Comparison of ENCODE assay signal across 9 cellular contexts in the genomic region with DNA sequence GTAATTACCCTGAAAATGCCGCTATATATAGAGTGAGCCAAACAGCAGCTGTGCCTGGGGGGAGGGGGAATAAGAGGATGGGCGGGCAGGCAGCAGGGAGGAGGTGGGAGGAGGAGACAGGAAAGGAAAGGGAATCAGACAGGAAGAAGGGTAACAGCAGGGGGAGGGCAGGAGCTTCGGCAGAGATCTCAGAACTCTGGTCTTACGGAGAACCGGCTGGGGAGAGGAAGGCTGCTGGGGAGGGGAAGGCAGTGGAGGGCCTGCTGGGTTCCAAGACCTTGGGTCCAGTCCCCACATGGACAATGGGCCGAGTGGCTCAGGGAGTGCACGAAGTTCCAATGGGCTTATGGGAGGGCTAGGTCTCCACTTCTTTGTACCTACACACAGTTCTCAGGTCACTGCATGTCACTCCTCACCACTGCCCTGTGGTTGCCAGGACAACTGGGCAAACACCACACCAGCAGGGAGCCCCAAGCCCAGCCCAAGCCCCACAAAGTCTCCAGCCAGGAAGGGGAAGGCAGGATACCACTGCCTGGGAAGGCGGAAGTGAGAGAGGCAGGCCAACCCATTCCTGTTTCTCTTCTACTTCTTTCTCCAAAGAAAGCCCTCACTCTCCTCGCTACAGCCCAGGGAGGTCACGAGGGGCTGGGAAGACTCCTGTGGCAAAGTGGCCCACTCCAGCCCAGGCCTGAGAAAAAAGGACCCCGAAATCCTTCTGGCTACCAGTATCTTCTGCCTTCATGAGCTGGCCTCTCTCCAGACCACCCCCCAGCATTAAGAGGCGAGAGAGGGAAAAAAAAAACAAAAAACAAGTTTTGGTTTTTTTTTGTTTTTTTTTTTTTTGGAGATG. TPM values are rescaled to one million over a fixed set of nuclear protein-coding genes. Genes with fewer than 3 reads are reported as not detected.
A peak's percentile ranks its signal among the peaks of the same experiment; 100 is the strongest.
DNase-seq lines count a peak whose midpoint lies in the region; ATAC-seq and TF ChIP-seq lines count a peak whose summit lies in the region.
"Had no signal": no experiment of that assay in that cellular context is flagged by ENCODE, and none has a peak within 500 bp of the region (broad histone marks: within the 10 kb centered on the region; RNA-seq: fewer than 3 reads in every experiment).

No MANE protein-coding gene starts in this region.

- peaks cover 5% of the 10 kb centered on the region for H3K36me3 Mint-ChIP-seq in activated T-helper 17 cell treated with anti-CD3 and anti-CD28 coated beads, Interleukin-2, amount 50 U/mL, for 72 hours (ENCODE audit: low read depth)
- H3K36me3 Mint-ChIP-seq in glutamatergic neuron (ENCODE audit: unreplicated experiment): no peaks in the 10 kb centered on the region
- H3K36me3 Mint-ChIP-seq: natural killer cell had no signal

- H3K79me2 ChIP-seq in ACC112 (ENCODE audit: control insufficient read depth, insufficient read depth, low read length, unreplicated experiment): no peaks in the 10 kb centered on the region

- ATAC-seq in GM21786 (IDR thresholded peaks at IDR 0.05; ENCODE audit: unreplicated experiment): peak; percentile 50
- ATAC-seq in activated T-helper 17 cell treated with anti-CD3 and anti-CD28 coated beads, Interleukin-2, amount 50 U/mL, for 72 hours (replicated peaks): peak; percentile 26

- H3K4me1 Mint-ChIP-seq in activated T-helper 17 cell treated with anti-CD3 and anti-CD28 coated beads, Interleukin-2, amount 50 U/mL, for 72 hours: no peaks in the 10 kb centered on the region
- H3K4me1 Mint-ChIP-seq in glutamatergic neuron (ENCODE audit: low read depth, unreplicated experiment): peaks cover 12% of the 10 kb centered on the region

- TF ChIP-seq CTCF in glutamatergic neuron (IDR thresholded peaks at IDR 0.05; ENCODE audit: partially characterized antibody, unreplicated experiment): no peak

- peak overlapping the region; percentile 62 for H2AFZ ChIP-seq in ACC112 (ENCODE audit: low read length, unreplicated experiment)

- DNase-seq in NCI-H2227 treated with DMSO at 0.1 percent for 48 hours (lab: John Stamatoyannopoulos, UW) (peak; percentile 98), glutamatergic neuron (peak; percentile 65), non-pigmented ciliary epithelial cell (ENCODE audit: low read depth) (peak; percentile 78), NCI-H1930 (lab: John Stamatoyannopoulos, UW) (no peak), DMS114 treated with DMSO at 0.1 percent for 48 hours (lab: John Stamatoyannopoulos, UW; ENCODE audit: unreplicated experiment) (no peak)
- DNase-seq: natural killer cell had no signal

- H3K4me3 ChIP-seq in ACC112 (ENCODE audit: low read depth, low read length): peak overlapping the region; percentile 54

- H3K36me3 ChIP-seq in ACC112 (ENCODE audit: insufficient read depth, low read length): no peaks in the 10 kb centered on the region

- H3K4me3 Mint-ChIP-seq in activated T-helper 17 cell treated with anti-CD3 and anti-CD28 coated beads, Interleukin-2, amount 50 U/mL, for 72 hours: no peak overlapping the region
- peak overlapping the region; percentile 81 for H3K4me3 Mint-ChIP-seq in glutamatergic neuron (ENCODE audit: unreplicated experiment)
- H3K4me3 Mint-ChIP-seq: natural killer cell had no signal

- peak overlapping the region; percentile 95 for H3K27ac ChIP-seq in ACC112 (ENCODE audit: low read depth, low read length)

- H3K9me3 Mint-ChIP-seq in activated T-helper 17 cell treated with anti-CD3 and anti-CD28 coated beads, Interleukin-2, amount 50 U/mL, for 72 hours: no peaks in the 10 kb centered on the region
- peaks cover 1% of the 10 kb centered on the region for H3K9me3 Mint-ChIP-seq in glutamatergic neuron (ENCODE audit: unreplicated experiment)
- H3K9me3 Mint-ChIP-seq: natural killer cell had no signal

- H3K27me3 Mint-ChIP-seq in activated T-helper 17 cell treated with anti-CD3 and anti-CD28 coated beads, Interleukin-2, amount 50 U/mL, for 72 hours: no peaks in the 10 kb centered on the region
- peaks cover 13% of the 10 kb centered on the region for H3K27me3 Mint-ChIP-seq in glutamatergic neuron (ENCODE audit: unreplicated experiment)

- H3K27ac Mint-ChIP-seq in activated T-helper 17 cell treated with anti-CD3 and anti-CD28 coated beads, Interleukin-2, amount 50 U/mL, for 72 hours: peak overlapping the region; percentile 28
- peak overlapping the region; percentile 91 for H3K27ac Mint-ChIP-seq in glutamatergic neuron (ENCODE audit: unreplicated experiment)
- H3K27ac Mint-ChIP-seq: natural killer cell had no signal

- no peaks in the 10 kb centered on the region for H3K27me3 ChIP-seq in ACC112 (ENCODE audit: insufficient read depth, low read length)

- H3K4me1 ChIP-seq in ACC112 (ENCODE audit: control insufficient read depth, insufficient read depth, low read length, unreplicated experiment): peaks cover 15% of the 10 kb centered on the region

RNA-seq across cellular contexts. Expression of gene G6PC3, which starts 25.3 kb away (rescaled TPM):
- 10 to 100 TPM; 14.9 to 22.8 TPM for total RNA-seq in activated T-helper 17 cell treated with anti-CD3 and anti-CD28 coated beads, Interleukin-2, amount 50 U/mL, for 72 hours
- total RNA-seq in glutamatergic neuron (ENCODE audit: unreplicated experiment): 51.2 TPM

RNA-seq across cellular contexts. Expression of gene HDAC5, which starts 27.6 kb away (rescaled TPM):
- total RNA-seq in activated T-helper 17 cell treated with anti-CD3 and anti-CD28 coated beads, Interleukin-2, amount 50 U/mL, for 72 hours: 10 to 100 TPM; 11.0 to 45.4 TPM
- total RNA-seq in glutamatergic neuron (ENCODE audit: unreplicated experiment): 185 TPM

RNA-seq across cellular contexts. Expression of gene LSM12, which starts 29.4 kb away (rescaled TPM):
- 10 to 100 TPM; 78.6 to 87.6 TPM for total RNA-seq in activated T-helper 17 cell treated with anti-CD3 and anti-CD28 coated beads, Interleukin-2, amount 50 U/mL, for 72 hours
- 57.9 TPM for total RNA-seq in glutamatergic neuron (ENCODE audit: unreplicated experiment)

RNA-seq across cellular contexts. Expression of gene HROB, which starts 45.9 kb away (rescaled TPM):
- total RNA-seq in activated T-helper 17 cell treated with anti-CD3 and anti-CD28 coated beads, Interleukin-2, amount 50 U/mL, for 72 hours: 10 to 100 TPM; 17.9 to 23.2 TPM
- 3.2 TPM for total RNA-seq in glutamatergic neuron (ENCODE audit: unreplicated experiment)

Comparison
In these comparisons a context has a peak if more than half of its experiments do, and no peak if none do; other contexts are left out.
1. DNase-seq: peak in NCI-H2227 treated with DMSO at 0.1 percent for 48 hours (single experiment), glutamatergic neuron (single experiment) and non-pigmented ciliary epithelial cell (single experiment); none in NCI-H1930 (0 of 2) and DMS114 treated with DMSO at 0.1 percent for 48 hours (single experiment).